25 cellular contexts compared by ENCODE assay signal in the genomic region with DNA sequence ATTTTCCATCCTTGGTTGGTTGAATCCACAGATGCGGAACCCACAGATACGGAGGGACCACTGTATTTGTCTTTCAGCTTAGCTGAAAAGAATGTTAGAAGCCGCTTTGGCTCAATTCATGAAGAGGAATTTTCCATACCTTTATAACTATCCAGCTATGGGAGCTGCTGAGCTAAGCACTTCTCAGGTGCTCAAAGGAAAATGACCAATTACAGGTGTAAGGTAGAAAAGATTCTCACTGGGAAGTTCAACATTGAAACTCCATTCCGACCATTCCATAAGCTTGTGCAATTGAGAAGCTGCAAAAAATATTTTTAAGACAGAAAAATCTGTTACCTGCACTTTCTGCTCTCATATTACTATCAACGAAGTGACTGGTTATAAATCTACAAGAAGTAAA. TPM values are rescaled to one million over a fixed set of nuclear protein-coding genes. Genes with fewer than 3 reads are reported as not detected.
A peak's percentile ranks its signal among the peaks of the same experiment; 100 is the strongest.
DNase-seq lines count a peak whose midpoint lies in the region; ATAC-seq and TF ChIP-seq lines count a peak whose summit lies in the region.
"Had no signal": no experiment of that assay in that cellular context is flagged by ENCODE, and none has a peak within 500 bp of the region (broad histone marks: within the 10 kb centered on the region; RNA-seq: fewer than 3 reads in every experiment).

No MANE protein-coding gene starts in this region.

- TF ChIP-seq CTCF in GM23338 (conservative IDR thresholded peaks at IDR 0.05; ENCODE audit: low read depth in 2 of 2) (no peak), endodermal cell (conservative IDR thresholded peaks at IDR 0.05) (no peak), dorsolateral prefrontal cortex (IDR thresholded peaks at IDR 0.05 in 54 of 56, conservative IDR thresholded peaks at IDR 0.05 in 2 of 56; ENCODE audit: low read depth in 1 of 56, partially characterized antibody in 56 of 56) (no peak)

- DNase-seq in GM23338 (ENCODE audit: low spot score) (no peak), endodermal cell (no peak), NCI-H1436 (lab: John Stamatoyannopoulos, UW) (no peak), dermis blood vessel endothelial cell (no peak), dorsolateral prefrontal cortex (no peak)
- DNase-seq: BE2C; CD8-positive, alpha-beta memory T cell; DMS79 treated with DMSO at 0.1 percent for 48 hours; GF-D8; Kasumi-1; NCI-H1092 treated with DMSO at 0.1 percent for 48 hours; NCI-H1436 treated with DMSO at 0.1 percent for 48 hours; NCI-H187 treated with DMSO at 0.1 percent for 48 hours; NCI-H2107; NCI-H446; NCI-H524 treated with DMSO at 0.1 percent for 48 hours; SHP77 had no signal

- no peaks in the 10 kb centered on the region for H3K9me2 ChIP-seq in GM23338 (ENCODE audit: insufficient read depth)

- H3K9ac ChIP-seq in HUES6 (ENCODE audit: low read length) (no peak overlapping the region), endodermal cell (ENCODE audit: extremely low read depth, low read length, poor library complexity, severe bottlenecking) (no peak overlapping the region), iPS-20b (ENCODE audit: low read depth, low read length) (no peak overlapping the region)

- no peaks in the 10 kb centered on the region for H4K20me1 ChIP-seq in GM23338 (replicated peaks; ENCODE audit: insufficient read depth)

- H3K9me3 Mint-ChIP-seq in GM23338, result no peaks in the 10 kb centered on the region; the same call in 1 of the 3 replicates
- no peaks in the 10 kb centered on the region for H3K9me3 Mint-ChIP-seq in endodermal cell
- H3K9me3 Mint-ChIP-seq: CD8-positive, alpha-beta memory T cell had no signal

- no peaks in the 10 kb centered on the region for H3K36me3 Mint-ChIP-seq in GM23338 (ENCODE audit: low read depth)
- no peaks in the 10 kb centered on the region for H3K36me3 Mint-ChIP-seq in endodermal cell (ENCODE audit: low read depth)
- H3K36me3 Mint-ChIP-seq: CD14-positive monocyte; CD8-positive, alpha-beta memory T cell had no signal

- H3K27me3 Mint-ChIP-seq in GM23338 (ENCODE audit: insufficient read depth, low read depth, poor library complexity) (peaks cover 23% of the 10 kb centered on the region), endodermal cell (ENCODE audit: insufficient read depth) (peaks cover 38% of the 10 kb centered on the region)

- no peaks in the 10 kb centered on the region for H3K9me3 ChIP-seq in HUES6 (ENCODE audit: control insufficient read depth, insufficient read depth, low read depth, low read length)
- no peaks in the 10 kb centered on the region for H3K9me3 ChIP-seq in endodermal cell (ENCODE audit: control insufficient read depth, low read length)
- no peaks in the 10 kb centered on the region for H3K9me3 ChIP-seq in iPS-20b (ENCODE audit: insufficient read depth, low read depth, low read length)
- H3K9me3 ChIP-seq: BE2C had no signal

- no peaks in the 10 kb centered on the region for H3K79me2 ChIP-seq in GM23338 (replicated peaks; ENCODE audit: insufficient read depth)

- H3K4me1 Mint-ChIP-seq in GM23338 (peaks cover 28% of the 10 kb centered on the region), endodermal cell (peaks cover 13% of the 10 kb centered on the region)
- H3K4me1 Mint-ChIP-seq: CD8-positive, alpha-beta memory T cell had no signal

- intact Hi-C loops in dorsolateral prefrontal cortex (cut with DNase I), result no loop called here

- H3K27me3 ChIP-seq in GM23338 (ENCODE audit: insufficient read depth) (peaks cover 79% of the 10 kb centered on the region), HUES6 (ENCODE audit: control insufficient read depth, insufficient read depth, low read length) (peaks cover 51% of the 10 kb centered on the region), endodermal cell (ENCODE audit: control insufficient read depth, insufficient read depth, low read length, poor library complexity, severe bottlenecking) (peaks cover 42% of the 10 kb centered on the region), iPS-20b (ENCODE audit: insufficient read depth, low read length) (peaks cover 66% of the 10 kb centered on the region), dorsolateral prefrontal cortex (peaks cover 0 to 81% (median 56%) of the 10 kb centered on the region in 45 donors)

- H2AFZ ChIP-seq in GM23338, result peak overlapping the region; percentile 96

- H3K27ac ChIP-seq in GM23338 (ENCODE audit: low read depth) (no peak overlapping the region), HUES6 (ENCODE audit: low read depth, low read length) (no peak overlapping the region), endodermal cell (ENCODE audit: low read depth, low read length) (no peak overlapping the region), iPS-20b (ENCODE audit: low read length) (no peak overlapping the region), dorsolateral prefrontal cortex (no peak overlapping the region)
- H3K27ac ChIP-seq: RWPE1 had no signal

- H3F3A ChIP-seq in GM23338 (replicated peaks; ENCODE audit: low read depth), result peaks cover 3% of the 10 kb centered on the region; the same call in 1 of the 2 replicates

- peak overlapping the region; percentile 76 for H3K4me3 ChIP-seq in GM23338
- H3K4me3 ChIP-seq in HUES6 (ENCODE audit: low read depth, low read length), result peak overlapping the region; percentile 64
- no peak overlapping the region for H3K4me3 ChIP-seq in endodermal cell (ENCODE audit: low read length)
- H3K4me3 ChIP-seq in iPS-20b (ENCODE audit: low read length), result peak overlapping the region; percentile 78
- no peak overlapping the region for H3K4me3 ChIP-seq in dorsolateral prefrontal cortex

- H3K4me2 ChIP-seq in GM23338, result peak overlapping the region; percentile 85

- no peaks in the 10 kb centered on the region for H3K36me3 ChIP-seq in GM23338 (ENCODE audit: insufficient read depth)
- no peaks in the 10 kb centered on the region for H3K36me3 ChIP-seq in HUES6 (ENCODE audit: control insufficient read depth, insufficient read depth, low read length)
- H3K36me3 ChIP-seq in endodermal cell (ENCODE audit: control insufficient read depth, insufficient read depth, low read length), result no peaks in the 10 kb centered on the region
- H3K36me3 ChIP-seq in iPS-20b (ENCODE audit: insufficient read depth, low read depth, low read length), result no peaks in the 10 kb centered on the region
- H3K36me3 ChIP-seq: BE2C had no signal

- H3K27ac Mint-ChIP-seq in GM23338 (no peak overlapping the region), endodermal cell (no peak overlapping the region)
- H3K27ac Mint-ChIP-seq: CD14-positive monocyte; CD8-positive, alpha-beta memory T cell had no signal

- no peak for ATAC-seq in GM23338
- ATAC-seq in GM19351 (IDR thresholded peaks at IDR 0.05; ENCODE audit: unreplicated experiment), result no peak

- peak overlapping the region; percentile 83 for H3K4me3 Mint-ChIP-seq in GM23338
- H3K4me3 Mint-ChIP-seq in endodermal cell, result peak overlapping the region; percentile 56

- peaks cover 18% of the 10 kb centered on the region for H3K4me1 ChIP-seq in GM23338 (ENCODE audit: insufficient read depth)
- peaks cover 25% of the 10 kb centered on the region for H3K4me1 ChIP-seq in HUES6 (ENCODE audit: control insufficient read depth, insufficient read depth, low read length)
- H3K4me1 ChIP-seq in endodermal cell (ENCODE audit: control insufficient read depth, insufficient read depth, low read length), result no peaks in the 10 kb centered on the region
- peaks cover 8% of the 10 kb centered on the region; the same call in 1 of the 2 replicates for H3K4me1 ChIP-seq in iPS-20b (ENCODE audit: insufficient read depth, low read length)
- H3K4me1 ChIP-seq: BE2C had no signal

- WGBS in endodermal cell (ENCODE audit: insufficient coverage in 1 of 2, insufficient read length in 1 of 2), 2 experiments, result 72 to 87% methylated on average over 3 to 4 of the region's 5 CpGs

TF ChIP-seq in GM23338, 12 proteins besides CTCF, POLR2A, EP300 and RAD21 (continues in another document):
- no peak for TF ChIP-seq ZNF114 (CRISPR knock-in tag; IDR thresholded peaks at IDR 0.05)

RNA-seq across cellular contexts. Expression of gene AHSP, which starts 2.7 kb away (rescaled TPM):
- not detected in 2 replicates for total RNA-seq in GM23338 (2014; rRNA removed; shearing (Covaris generic))
- polyA plus RNA-seq in GM23338 (2016; fragmentation: Nextera tagmentation; extraction: Ambion mirVana), result 2.0 and 2.1 TPM in 2 replicates
- total RNA-seq in endodermal cell (not detected), dermis blood vessel endothelial cell (not detected in 2 replicates), dorsolateral prefrontal cortex (1 to 10 TPM in 6 of 120 experiments, under 1 TPM in 1, not detected in 113; 1.00 to 4.3 (median 1.5) TPM)
- not detected for polyA plus RNA-seq in endodermal cell (2013, experiment 1 of 2)
- not detected for polyA plus RNA-seq in endodermal cell (2013, experiment 2 of 2)
- total RNA-seq: CD8-positive, alpha-beta memory T cell; M059J; OCI-LY7; SK-MEL-5 had no signal
- polyA plus RNA-seq: CD8-positive, alpha-beta memory T cell had no signal

RNA-seq across cellular contexts. Expression of gene RUSF1, which starts 22.2 kb away (rescaled TPM):
- 26.5 and 36.1 TPM in 2 replicates for total RNA-seq in GM23338 (2014; rRNA removed; shearing (Covaris generic))
- 8.4 and 8.9 TPM in 2 replicates for polyA plus RNA-seq in GM23338 (2016; fragmentation: Nextera tagmentation; extraction: Ambion mirVana)
- total RNA-seq in endodermal cell (10 to 100 TPM; 45.4 to 50.8 TPM), dermis blood vessel endothelial cell (39.3 and 65.6 TPM in 2 replicates), dorsolateral prefrontal cortex (10 to 100 TPM; 29.1 to 91.6 (median 63.9) TPM)
- 60.5 TPM for polyA plus RNA-seq in endodermal cell (2013, experiment 1 of 2)
- 48.5 TPM for polyA plus RNA-seq in endodermal cell (2013, experiment 2 of 2)

RNA-seq across cellular contexts. Expression of gene SLC5A2, which starts 47.5 kb away (rescaled TPM):
- 0.66 and 0.76 TPM in 2 replicates for total RNA-seq in GM23338 (2014; rRNA removed; shearing (Covaris generic))
- 3.6 and 7.3 TPM in 2 replicates for polyA plus RNA-seq in GM23338 (2016; fragmentation: Nextera tagmentation; extraction: Ambion mirVana)
- under 1 TPM; 0.22 to 0.24 TPM for total RNA-seq in endodermal cell
- 0.28 TPM for polyA plus RNA-seq in endodermal cell (2013, experiment 1 of 2)
- polyA plus RNA-seq in endodermal cell (2013, experiment 2 of 2), result 0.17 TPM
- not detected in 2 replicates for total RNA-seq in dermis blood vessel endothelial cell
- total RNA-seq in dorsolateral prefrontal cortex, result 1 to 10 TPM in 5 of 120 experiments, under 1 TPM in 48, not detected in 67; 0.17 to 1.8 (median 0.48) TPM
- total RNA-seq: OCI-LY7 had no signal
- polyA plus RNA-seq: CD14-positive monocyte had no signal

RNA-seq across cellular contexts. Expression of gene TGFB1I1, which starts 58.5 kb away (rescaled TPM):
- total RNA-seq in GM23338 (2014; rRNA removed; shearing (Covaris generic)), result 4.1 and 4.2 TPM in 2 replicates
- 3.7 and 4.2 TPM in 2 replicates for polyA plus RNA-seq in GM23338 (2016; fragmentation: Nextera tagmentation; extraction: Ambion mirVana)
- total RNA-seq in endodermal cell (1 to 10 TPM; 7.5 to 10.0 TPM), dermis blood vessel endothelial cell (37.4 and 51.2 TPM in 2 replicates), dorsolateral prefrontal cortex (10 to 100 TPM in 12 of 120 experiments, 1 to 10 TPM in 108; 1.7 to 19.5 (median 4.9) TPM)
- polyA plus RNA-seq in endodermal cell (2013, experiment 1 of 2), result 24.3 TPM
- 20.8 TPM for polyA plus RNA-seq in endodermal cell (2013, experiment 2 of 2)
- polyA plus RNA-seq: CD8-positive, alpha-beta memory T cell had no signal

Comparison
In these comparisons a context has a peak if more than half of its experiments do, and no peak if none do; other contexts are left out.
1. H3K4me3 ChIP-seq: peak in GM23338 (single experiment), HUES6 (single experiment) and iPS-20b (single experiment); none in endodermal cell (single experiment) and dorsolateral prefrontal cortex (0 of 59).